Comparison of ENCODE assay signal across 8 cellular contexts in genomic region chr5:15598294-15598902, GRCh38.
DNase-seq lines count a peak whose midpoint lies in the region; ATAC-seq lines count a peak whose summit lies in the region.

No MANE protein-coding gene starts in this region.

- POLR2A ChIA-PET in activated CD8-positive, alpha-beta T cell treated with anti-CD3 and anti-CD28 coated beads, Interleukin-2, amount 10 ng/mL, durations not matched to agents 7 days and 5 days (lab: Charles Lee), result interaction anchor here (0.6 kb wide), 1 partner anchor 140 kb away, joined by 3 read pairs; no protein-coding TSS in a partner anchor
- POLR2A ChIA-PET in activated CD4-positive, alpha-beta memory T cell treated with anti-CD3 and anti-CD28 coated beads, Interleukin-2, amount 10 ng/mL, durations not matched to agents 7 days and 5 days (lab: Charles Lee), result no interaction called here

- no peak for ATAC-seq in activated CD8-positive, alpha-beta T cell treated with anti-CD3 and anti-CD28 coated beads, Interleukin-2, amount 10 ng/mL, durations not matched to agents 7 days and 5 days
- ATAC-seq in HG03139 (IDR thresholded peaks at IDR 0.05; ENCODE audit: unreplicated experiment), result no peak

- no peaks in the 10 kb centered on the region for H3K36me3 Mint-ChIP-seq in activated CD8-positive, alpha-beta T cell treated with anti-CD3 and anti-CD28 coated beads, Interleukin-2, amount 10 ng/mL, durations not matched to agents 7 days and 5 days (ENCODE audit: low read depth)
- H3K36me3 Mint-ChIP-seq in activated CD4-positive, alpha-beta memory T cell treated with anti-CD3 and anti-CD28 coated beads, Interleukin-2, amount 10 ng/mL, durations not matched to agents 7 days and 5 days (ENCODE audit: low read depth), result no peaks in the 10 kb centered on the region

- no peak overlapping the region for H3K4me3 Mint-ChIP-seq in activated CD8-positive, alpha-beta T cell treated with anti-CD3 and anti-CD28 coated beads, Interleukin-2, amount 10 ng/mL, durations not matched to agents 7 days and 5 days
- H3K4me3 Mint-ChIP-seq in activated CD4-positive, alpha-beta memory T cell treated with anti-CD3 and anti-CD28 coated beads, Interleukin-2, amount 10 ng/mL, durations not matched to agents 7 days and 5 days, result no peak overlapping the region

- no peaks in the 10 kb centered on the region for H3K4me1 Mint-ChIP-seq in activated CD8-positive, alpha-beta T cell treated with anti-CD3 and anti-CD28 coated beads, Interleukin-2, amount 10 ng/mL, durations not matched to agents 7 days and 5 days (ENCODE audit: low read depth)
- no peaks in the 10 kb centered on the region for H3K4me1 Mint-ChIP-seq in activated CD4-positive, alpha-beta memory T cell treated with anti-CD3 and anti-CD28 coated beads, Interleukin-2, amount 10 ng/mL, durations not matched to agents 7 days and 5 days

- no peaks in the 10 kb centered on the region for H3K9me3 Mint-ChIP-seq in activated CD8-positive, alpha-beta T cell treated with anti-CD3 and anti-CD28 coated beads, Interleukin-2, amount 10 ng/mL, durations not matched to agents 7 days and 5 days (ENCODE audit: insufficient read depth)
- peaks cover 2% of the 10 kb centered on the region for H3K9me3 Mint-ChIP-seq in activated CD4-positive, alpha-beta memory T cell treated with anti-CD3 and anti-CD28 coated beads, Interleukin-2, amount 10 ng/mL, durations not matched to agents 7 days and 5 days

- peak; percentile 76 for DNase-seq in DMS 273 (lab: John Stamatoyannopoulos, UW; ENCODE audit: unreplicated experiment)
- no peak for DNase-seq in DMS 273 treated with DMSO at 0.1 percent for 48 hours (lab: John Stamatoyannopoulos, UW)
- peak; percentile 64 for DNase-seq in HT-29 (ENCODE audit: low spot score)
- peak; percentile 20 for DNase-seq in activated CD8-positive, alpha-beta T cell treated with anti-CD3 and anti-CD28 coated beads, Interleukin-2, amount 10 ng/mL, durations not matched to agents 7 days and 5 days
- peak; percentile 26 for DNase-seq in myocyte (ENCODE audit: low read depth)
- DNase-seq in effector CD8-positive, alpha-beta T cell (lab: John Stamatoyannopoulos, UW), result no peak
- no peak for DNase-seq in activated CD4-positive, alpha-beta memory T cell treated with anti-CD3 and anti-CD28 coated beads, Interleukin-2, amount 10 ng/mL, durations not matched to agents 7 days and 5 days

- CTCF ChIA-PET in activated CD8-positive, alpha-beta T cell treated with anti-CD3 and anti-CD28 coated beads, Interleukin-2, amount 10 ng/mL, durations not matched to agents 7 days and 5 days (lab: Charles Lee), result interaction anchor here (0.9 to 1.0 kb wide), 2 partner anchors 28 to 37 kb away, joined by 3 read pairs; no protein-coding TSS in a partner anchor
- CTCF ChIA-PET in activated CD4-positive, alpha-beta memory T cell treated with anti-CD3 and anti-CD28 coated beads, Interleukin-2, amount 10 ng/mL, durations not matched to agents 7 days and 5 days (lab: Charles Lee), result interaction anchor here (1.2 kb wide), 1 partner anchor 12 kb away, joined by 3 read pairs; no protein-coding TSS in a partner anchor

- H3K27ac Mint-ChIP-seq in activated CD8-positive, alpha-beta T cell treated with anti-CD3 and anti-CD28 coated beads, Interleukin-2, amount 10 ng/mL, durations not matched to agents 7 days and 5 days, result no peak overlapping the region
- H3K27ac Mint-ChIP-seq in activated CD4-positive, alpha-beta memory T cell treated with anti-CD3 and anti-CD28 coated beads, Interleukin-2, amount 10 ng/mL, durations not matched to agents 7 days and 5 days, result no peak overlapping the region

- no peaks in the 10 kb centered on the region for H3K27me3 Mint-ChIP-seq in activated CD8-positive, alpha-beta T cell treated with anti-CD3 and anti-CD28 coated beads, Interleukin-2, amount 10 ng/mL, durations not matched to agents 7 days and 5 days (ENCODE audit: low read depth)
- H3K27me3 Mint-ChIP-seq in activated CD4-positive, alpha-beta memory T cell treated with anti-CD3 and anti-CD28 coated beads, Interleukin-2, amount 10 ng/mL, durations not matched to agents 7 days and 5 days, result no peaks in the 10 kb centered on the region

Comparison
In these comparisons a context has a peak if more than half of its experiments do, and no peak if none do; other contexts are left out.
1. DNase-seq: peak in DMS 273 (single experiment), HT-29 (single experiment), activated CD8-positive, alpha-beta T cell treated with anti-CD3 and anti-CD28 coated beads, Interleukin-2, amount 10 ng/mL, durations not matched to agents 7 days and 5 days (single experiment) and myocyte (single experiment); none in DMS 273 treated with DMSO at 0.1 percent for 48 hours (single experiment), effector CD8-positive, alpha-beta T cell (single experiment) and activated CD4-positive, alpha-beta memory T cell treated with anti-CD3 and anti-CD28 coated beads, Interleukin-2, amount 10 ng/mL, durations not matched to agents 7 days and 5 days (single experiment).